Comparison of ENCODE assay signal across 8 cellular contexts in the genomic region with DNA sequence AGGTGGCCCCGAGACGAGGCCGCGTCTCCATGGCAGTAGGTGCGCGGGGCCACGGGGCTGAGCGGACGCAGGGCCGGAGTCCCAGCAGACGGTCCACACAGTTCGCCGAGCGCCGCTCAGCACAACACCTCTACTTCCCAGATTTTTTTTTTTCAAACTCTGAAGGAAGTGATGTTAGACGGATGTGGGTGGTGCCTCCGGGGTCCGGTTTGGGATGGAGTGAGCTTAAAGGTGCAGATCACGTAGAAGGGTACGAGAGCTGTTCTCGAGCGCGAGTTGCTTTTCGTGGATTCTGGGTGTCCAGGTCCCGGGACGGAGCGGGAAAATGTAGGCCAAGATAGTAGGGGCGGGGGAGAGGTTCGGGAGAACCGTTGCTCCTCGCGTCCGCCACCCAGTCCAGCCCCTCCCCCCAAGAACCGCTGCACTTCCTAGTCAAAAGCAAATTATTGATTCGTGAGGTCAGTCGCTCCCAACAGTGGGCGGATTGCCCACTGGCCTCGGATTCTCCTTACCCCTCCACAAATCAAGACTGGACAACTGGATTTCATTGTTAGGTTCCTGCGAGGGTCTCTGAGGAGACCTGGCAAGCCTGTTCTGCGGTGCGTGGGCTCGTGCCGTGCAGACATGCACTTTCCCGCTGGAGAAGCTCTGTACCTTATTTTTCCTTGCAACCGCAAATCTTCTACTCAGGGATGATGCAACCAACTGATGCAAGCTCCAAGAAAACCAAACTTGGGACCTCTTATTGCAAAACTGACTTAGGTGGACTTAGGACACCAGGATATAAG. TPM values are rescaled to one million over a fixed set of nuclear protein-coding genes. Genes with fewer than 3 reads are reported as not detected.
DNase-seq lines count a peak whose midpoint lies in the region; ATAC-seq, FAIRE-seq and TF ChIP-seq lines count a peak whose summit lies in the region.

Gene TXNDC12 (minus strand): TSS at position 126 of the 788 bp plus-strand sequence. CDS start 95 bp downstream, at position 31.

- peak; percentile 74 for DNase-seq in D721Med (ENCODE audit: insufficient read length, low spot score)
- peak; percentile 97 for DNase-seq in KBM-7
- DNase-seq in activated T-cell treated with anti-CD3 and anti-CD28 coated beads, Interleukin-2, amount 50 U/mL, for 24 hours: peak; percentile 77
- DNase-seq in erythroblast (lab: John Stamatoyannopoulos, UW): peak; percentile 63 to 85
- DNase-seq in mucosa of gallbladder (ENCODE audit: low spot score): peak; percentile 88
- peak; percentile 32 for DNase-seq in stimulated activated CD8-positive, alpha-beta memory T cell treated with anti-CD3 and anti-CD28 coated beads, Interleukin-7, amount 100 ng/mL, for 24 hours (ENCODE audit: low read depth)

- peaks cover 57% of the 10 kb centered on the region for H3K4me1 Mint-ChIP-seq in activated T-cell treated with anti-CD3 and anti-CD28 coated beads, Interleukin-2, amount 50 U/mL, for 24 hours (ENCODE audit: low read depth)

- H3K27me3 Mint-ChIP-seq in activated T-cell treated with anti-CD3 and anti-CD28 coated beads, Interleukin-2, amount 50 U/mL, for 24 hours: no peaks in the 10 kb centered on the region

- ATAC-seq in GM21529 (IDR thresholded peaks at IDR 0.05; ENCODE audit: unreplicated experiment): peak; percentile 40

- H3K4me3 Mint-ChIP-seq in activated T-cell treated with anti-CD3 and anti-CD28 coated beads, Interleukin-2, amount 50 U/mL, for 24 hours: peak within 1 kb of the TSS; percentile 98

- TF ChIP-seq POLR2A in erythroblast (IDR thresholded peaks at IDR 0.05; ENCODE audit: low read length): peak; percentile 69

- peak within 1 kb of the TSS; percentile 97 for H3K27ac Mint-ChIP-seq in activated T-cell treated with anti-CD3 and anti-CD28 coated beads, Interleukin-2, amount 50 U/mL, for 24 hours

- H3K9me3 Mint-ChIP-seq in activated T-cell treated with anti-CD3 and anti-CD28 coated beads, Interleukin-2, amount 50 U/mL, for 24 hours: no peaks in the 10 kb centered on the region

- in situ Hi-C loops in KBM-7 (cut with MboI; ENCODE audit: low pct_unique_long_range_greater_than_20kb, low sequenced_read_pairs): no loop called here

- peaks cover 84% of the 10 kb centered on the region for H3K36me3 Mint-ChIP-seq in activated T-cell treated with anti-CD3 and anti-CD28 coated beads, Interleukin-2, amount 50 U/mL, for 24 hours (ENCODE audit: low read depth)

- FAIRE-seq in D721Med (lab: Jason Lieb, UNC): no peak

- no peak for TF ChIP-seq CTCF in D721Med (IDR thresholded peaks at IDR 0.05; ENCODE audit: insufficient read depth, missing control alignments)

TF ChIP-seq in PFSK-1, 5 proteins besides CTCF, POLR2A, EP300 and RAD21:
- peak; percentile 98 for TF ChIP-seq POLR2AphosphoS5 (IDR thresholded peaks at IDR 0.05; ENCODE audit: low read depth, low read length)
- TF ChIP-seq TAF1 (IDR thresholded peaks at IDR 0.05; ENCODE audit: borderline replicate concordance, insufficient read depth, low read length): no peak
- TF ChIP-seq FOXP2 (optimal IDR thresholded peaks at IDR 0.05; ENCODE audit: borderline replicate concordance, extremely low read depth, extremely low read length, insufficient read depth): no peak
- 0 out of 4 replicates have a peak, but pooled peaks of 1 of the 2 experiments have one; percentile 14 for TF ChIP-seq REST (IDR thresholded peaks at IDR 0.05; ENCODE audit: insufficient read depth in 1 of 2, low read depth in 2 of 2, low read length in 2 of 2)
- peak; percentile 75; the same call in 1 of the 2 replicates for TF ChIP-seq SIN3A (IDR thresholded peaks at IDR 0.05; ENCODE audit: borderline replicate concordance, insufficient read depth, low read length)

RNA-seq across cellular contexts. Expression of gene TXNDC12, which starts in this region (rescaled TPM):
- 58.9 TPM for polyA plus RNA-seq in PFSK-1 (2012; ENCODE audit: insufficient read length, low read depth)
- 51.4 TPM for total RNA-seq in mucosa of gallbladder

Comparison
In these comparisons a context has a peak if more than half of its experiments do, and no peak if none do; other contexts are left out.
1. Peak in every context shown above with its lines: DNase-seq and ATAC-seq.
2. DNase-seq: peak in every context shown above with its lines; median percentile 97 in KBM-7; 88 in mucosa of gallbladder; 77 in activated T-cell treated with anti-CD3 and anti-CD28 coated beads, Interleukin-2, amount 50 U/mL, for 24 hours; 74 in D721Med; 74 in erythroblast; 32 in stimulated activated CD8-positive, alpha-beta memory T cell treated with anti-CD3 and anti-CD28 coated beads, Interleukin-7, amount 100 ng/mL, for 24 hours.